ENCODE assay signal across 14 cellular contexts in the genomic region with DNA sequence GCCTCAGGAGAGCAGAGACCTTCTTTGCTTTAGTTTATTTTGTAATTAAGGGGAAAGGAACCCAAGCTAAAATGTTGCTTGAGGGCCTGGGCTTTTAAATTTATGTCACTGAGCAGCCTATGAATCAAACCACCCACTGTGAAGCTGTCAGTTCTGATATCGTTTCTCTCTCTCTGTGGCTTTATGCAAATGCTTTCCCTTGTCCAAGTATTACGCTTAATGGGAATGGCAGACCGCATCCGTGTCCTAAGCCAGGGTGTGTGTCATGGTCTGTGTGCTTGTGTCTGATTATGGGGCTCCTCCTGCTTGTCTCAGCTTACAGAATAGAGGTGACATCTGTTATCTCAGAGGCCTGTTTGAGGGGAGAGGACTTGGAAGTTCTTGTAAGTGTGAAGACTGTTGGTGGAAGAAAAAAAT.
DNase-seq lines count a peak whose midpoint lies in the region; TF ChIP-seq lines count a peak whose summit lies in the region.
"Had no signal": no experiment of that assay in that cellular context is flagged by ENCODE, and none has a peak within 500 bp of the region (broad histone marks: within the 10 kb centered on the region; RNA-seq: fewer than 3 reads in every experiment).

No MANE protein-coding gene starts in this region.

- H3K36me3 Mint-ChIP-seq in nephron progenitor cell (ENCODE audit: low read depth) = no peaks in the 10 kb centered on the region
- H3K36me3 Mint-ChIP-seq in activated T-cell treated with anti-CD3 and anti-CD28 coated beads, Interleukin-2, amount 50 U/mL, for 24 hours (ENCODE audit: low read depth) = no peaks in the 10 kb centered on the region
- H3K36me3 Mint-ChIP-seq: activated naive CD8-positive, alpha-beta T cell; T-cell had no signal

- H3K27ac ChIP-seq in vagina = no peak overlapping the region
- H3K27ac ChIP-seq: neutrophil had no signal

- no peaks in the 10 kb centered on the region for H3K9me3 ChIP-seq in vagina
- H3K9me3 ChIP-seq: neutrophil had no signal

- TF ChIP-seq CTCF in choroid plexus epithelial cell (conservative IDR thresholded peaks at IDR 0.05; ENCODE audit: low read depth, low read length) = no peak
- TF ChIP-seq CTCF in nephron progenitor cell (IDR thresholded peaks at IDR 0.05) = no peak
- no peak for TF ChIP-seq CTCF in vagina (IDR thresholded peaks at IDR 0.05)

- no peaks in the 10 kb centered on the region for H3K9me3 Mint-ChIP-seq in nephron progenitor cell
- H3K9me3 Mint-ChIP-seq in activated T-cell treated with anti-CD3 and anti-CD28 coated beads, Interleukin-2, amount 50 U/mL, for 24 hours = no peaks in the 10 kb centered on the region
- H3K9me3 Mint-ChIP-seq: T-cell had no signal

- TF ChIP-seq POLR2A in vagina (IDR thresholded peaks at IDR 0.05) = no peak

- peak; percentile 1 for DNase-seq in ELR (ENCODE audit: low read depth)
- DNase-seq in NCI-H2107 treated with DMSO at 0.1 percent for 48 hours (lab: John Stamatoyannopoulos, UW; ENCODE audit: unreplicated experiment) = peak; percentile 92
- DNase-seq in choroid plexus epithelial cell (ENCODE audit: low read depth) = peak; percentile 10
- peak; percentile 3 for DNase-seq in nephron progenitor cell
- no peak for DNase-seq in activated T-cell treated with anti-CD3 and anti-CD28 coated beads, Interleukin-2, amount 50 U/mL, for 24 hours
- DNase-seq in activated CD8-positive, alpha-beta memory T cell treated with anti-CD3 and anti-CD28 coated beads, Interleukin-2, amount 50 U/mL, for 48 hours = no peak
- no peak for DNase-seq in vagina (ENCODE audit: extremely low spot score in 2 of 2)
- DNase-seq in COLO829 (ENCODE audit: low spot score) = no peak
- DNase-seq: effector CD4-positive, alpha-beta T cell; NCI-H2081 treated with DMSO at 0.1 percent for 48 hours; stimulated activated CD4-positive, alpha-beta T cell treated with anti-CD3 and anti-CD28 coated beads, Interleukin-4, amount 100 ng/mL, for 4 hours; T-cell had no signal

- peaks cover 70% of the 10 kb centered on the region for H3K4me1 Mint-ChIP-seq in nephron progenitor cell
- H3K4me1 Mint-ChIP-seq in activated T-cell treated with anti-CD3 and anti-CD28 coated beads, Interleukin-2, amount 50 U/mL, for 24 hours (ENCODE audit: low read depth) = no peaks in the 10 kb centered on the region
- H3K4me1 Mint-ChIP-seq: T-cell had no signal

- H3K27ac Mint-ChIP-seq in nephron progenitor cell = peak overlapping the region; percentile 92
- H3K27ac Mint-ChIP-seq in activated T-cell treated with anti-CD3 and anti-CD28 coated beads, Interleukin-2, amount 50 U/mL, for 24 hours = no peak overlapping the region
- H3K27ac Mint-ChIP-seq: activated naive CD8-positive, alpha-beta T cell; T-cell had no signal

- peaks cover 3% of the 10 kb centered on the region for H3K27me3 Mint-ChIP-seq in nephron progenitor cell (ENCODE audit: low read depth, poor library complexity)
- H3K27me3 Mint-ChIP-seq in activated T-cell treated with anti-CD3 and anti-CD28 coated beads, Interleukin-2, amount 50 U/mL, for 24 hours = peaks cover 13% of the 10 kb centered on the region

- intact Hi-C loops in vagina (cut with DNase I) = no loop called here

- peaks cover 20% of the 10 kb centered on the region for H3K4me1 ChIP-seq in vagina

- no peak overlapping the region for H3K4me3 Mint-ChIP-seq in nephron progenitor cell
- H3K4me3 Mint-ChIP-seq in activated T-cell treated with anti-CD3 and anti-CD28 coated beads, Interleukin-2, amount 50 U/mL, for 24 hours = no peak overlapping the region
- H3K4me3 Mint-ChIP-seq: activated naive CD8-positive, alpha-beta T cell; T-cell had no signal

- no peaks in the 10 kb centered on the region for H3K36me3 ChIP-seq in vagina
- H3K36me3 ChIP-seq: neutrophil had no signal

- no peaks in the 10 kb centered on the region for H3K27me3 ChIP-seq in vagina
- H3K27me3 ChIP-seq: neutrophil had no signal

- H3K4me3 ChIP-seq in choroid plexus epithelial cell (ENCODE audit: low read depth, low read length) = no peak overlapping the region
- no peak overlapping the region for H3K4me3 ChIP-seq in vagina

Comparison
In these comparisons a context has a peak if more than half of its experiments do, and no peak if none do; other contexts are left out.
1. DNase-seq: peak in ELR (single experiment), NCI-H2107 treated with DMSO at 0.1 percent for 48 hours (single experiment), choroid plexus epithelial cell (single experiment) and nephron progenitor cell (single experiment); none in activated T-cell treated with anti-CD3 and anti-CD28 coated beads, Interleukin-2, amount 50 U/mL, for 24 hours (single experiment), activated CD8-positive, alpha-beta memory T cell treated with anti-CD3 and anti-CD28 coated beads, Interleukin-2, amount 50 U/mL, for 48 hours (single experiment), vagina (0 of 2) and COLO829 (single experiment).